In genomic region chr11:12725863-12726666, GRCh38 we compare ENCODE assay signal across 1 cellular context.
TF ChIP-seq lines count a peak whose summit lies in the region.

No MANE protein-coding gene starts in this region.

TF ChIP-seq in K562, 482 proteins besides CTCF, POLR2A, EP300 and RAD21 (continued from another document and continues in another):
- TF ChIP-seq CBX1 (IDR thresholded peaks at IDR 0.05; ENCODE audit: low read depth) = no peak
- no peak for TF ChIP-seq HDAC8 (tag; IDR thresholded peaks at IDR 0.05)
- TF ChIP-seq ADNP (tag; IDR thresholded peaks at IDR 0.05) = no peak
- TF ChIP-seq EZH2 (IDR thresholded peaks at IDR 0.05; ENCODE audit: borderline replicate concordance, low read depth, low read length) = no peak
- TF ChIP-seq PYGO2 (tag; IDR thresholded peaks at IDR 0.05) = no peak
- no peak for TF ChIP-seq ZNF79 (CRISPR knock-in tag; IDR thresholded peaks at IDR 0.05; ENCODE audit: low read depth)
- no peak for TF ChIP-seq RERE (CRISPR knock-in tag; IDR thresholded peaks at IDR 0.05; ENCODE audit: borderline replicate concordance)
- TF ChIP-seq ZBTB9 (CRISPR knock-in tag; IDR thresholded peaks at IDR 0.05) = no peak
- no peak for TF ChIP-seq GATAD2A (IDR thresholded peaks at IDR 0.05)
- TF ChIP-seq MTA1 (IDR thresholded peaks at IDR 0.05; ENCODE audit: borderline replicate concordance) = no peak
- no peak for TF ChIP-seq L3MBTL2 (IDR thresholded peaks at IDR 0.05)
- no peak for TF ChIP-seq ZNF134 (CRISPR knock-in tag; conservative IDR thresholded peaks at IDR 0.05)
- TF ChIP-seq LARP7 (IDR thresholded peaks at IDR 0.05) = no peak
- TF ChIP-seq ETS1 (conservative IDR thresholded peaks at IDR 0.05; ENCODE audit: control insufficient read depth, low read depth, low read length) = no peak
- no peak for TF ChIP-seq SNIP1 (IDR thresholded peaks at IDR 0.05; ENCODE audit: low read depth)
- TF ChIP-seq RAD51 (IDR thresholded peaks at IDR 0.05; ENCODE audit: borderline replicate concordance, low read depth) = no peak
- no peak for TF ChIP-seq ZKSCAN1 (IDR thresholded peaks at IDR 0.05; ENCODE audit: low read depth, low read length)
- TF ChIP-seq STAT5A (IDR thresholded peaks at IDR 0.05; ENCODE audit: borderline replicate concordance, low read length) = no peak
- TF ChIP-seq GTF2A2 (tag; IDR thresholded peaks at IDR 0.05) = no peak
- no peak for TF ChIP-seq XRCC3 (IDR thresholded peaks at IDR 0.05)
- no peak for TF ChIP-seq ZNF445 (CRISPR knock-in tag; IDR thresholded peaks at IDR 0.05; ENCODE audit: low read depth)
- no peak for TF ChIP-seq NCOA6 (IDR thresholded peaks at IDR 0.05)
- TF ChIP-seq PPARD (CRISPR knock-in tag; IDR thresholded peaks at IDR 0.05) = no peak
- no peak for TF ChIP-seq E2F5 (CRISPR knock-in tag; IDR thresholded peaks at IDR 0.05)
- no peak for TF ChIP-seq MCM5 (IDR thresholded peaks at IDR 0.05; ENCODE audit: low read depth)
- no peak for TF ChIP-seq ZBTB43 (CRISPR knock-in tag; IDR thresholded peaks at IDR 0.05)
- no peak for TF ChIP-seq NKRF (IDR thresholded peaks at IDR 0.05; ENCODE audit: borderline replicate concordance)
- no peak for TF ChIP-seq RHOXF2B (CRISPR knock-in tag; conservative IDR thresholded peaks at IDR 0.05)
- peak; percentile 68 for TF ChIP-seq NFE2 (IDR thresholded peaks at IDR 0.05; ENCODE audit: low read depth)
- no peak for TF ChIP-seq ZNF282 (CRISPR knock-in tag; IDR thresholded peaks at IDR 0.05)
- TF ChIP-seq HMG20B (CRISPR knock-in tag; IDR thresholded peaks at IDR 0.05) = no peak
- TF ChIP-seq SRF (CRISPR knock-in tag; IDR thresholded peaks at IDR 0.05) = no peak
- TF ChIP-seq SAFB2 (IDR thresholded peaks at IDR 0.05; ENCODE audit: borderline replicate concordance, low read depth, low read length, severe bottlenecking) = no peak
- no peak for TF ChIP-seq HNRNPLL (IDR thresholded peaks at IDR 0.05; ENCODE audit: low read depth, low read length, poor library complexity, severe bottlenecking)
- no peak for TF ChIP-seq ETS2 (tag; IDR thresholded peaks at IDR 0.05; ENCODE audit: borderline replicate concordance, poor library complexity, severe bottlenecking)
- TF ChIP-seq ATF1 (CRISPR knock-in tag; IDR thresholded peaks at IDR 0.05) = no peak
- TF ChIP-seq ATF1 (tag; IDR thresholded peaks at IDR 0.05) = 0 out of 2 replicates have a peak, but pooled peaks have one; percentile 32
- TF ChIP-seq ATF2 (CRISPR knock-in tag; IDR thresholded peaks at IDR 0.05) = no peak
- TF ChIP-seq SMAD4 (CRISPR knock-in tag; conservative IDR thresholded peaks at IDR 0.05) = no peak
- TF ChIP-seq GABPA (tag; conservative IDR thresholded peaks at IDR 0.05; ENCODE audit: low read depth) = no peak
- TF ChIP-seq SMAD3 (CRISPR knock-in tag; conservative IDR thresholded peaks at IDR 0.05) = no peak
- TF ChIP-seq MYNN (IDR thresholded peaks at IDR 0.05) = 0 out of 2 replicates have a peak, but pooled peaks have one; percentile 22
- no peak for TF ChIP-seq MYNN (CRISPR knock-in tag; IDR thresholded peaks at IDR 0.05)
- TF ChIP-seq KAT7 (CRISPR knock-in tag; IDR thresholded peaks at IDR 0.05; ENCODE audit: borderline replicate concordance) = no peak
- TF ChIP-seq RBM22 (IDR thresholded peaks at IDR 0.05; ENCODE audit: low read depth, low read length, poor library complexity, severe bottlenecking) = no peak
- TF ChIP-seq AFF1 (IDR thresholded peaks at IDR 0.05; ENCODE audit: low read depth in 1 of 2, partially characterized antibody in 2 of 2) = no peak
- TF ChIP-seq SMARCA4 (IDR thresholded peaks at IDR 0.05) = peak; percentile 65
- TF ChIP-seq MTF1 (CRISPR knock-in tag; IDR thresholded peaks at IDR 0.05; ENCODE audit: borderline replicate concordance) = no peak
- no peak for TF ChIP-seq HIVEP1 (CRISPR knock-in tag; IDR thresholded peaks at IDR 0.05)
- TF ChIP-seq ELK3 (CRISPR knock-in tag; IDR thresholded peaks at IDR 0.05) = no peak
- no peak for TF ChIP-seq CREB1 (IDR thresholded peaks at IDR 0.05)
- TF ChIP-seq CREB1 (CRISPR knock-in tag; IDR thresholded peaks at IDR 0.05) = no peak
- no peak for TF ChIP-seq ZNF239 (CRISPR knock-in tag; IDR thresholded peaks at IDR 0.05)
- no peak for TF ChIP-seq NR1H2 (CRISPR knock-in tag; IDR thresholded peaks at IDR 0.05)
- TF ChIP-seq CCNT2 (IDR thresholded peaks at IDR 0.05; ENCODE audit: borderline replicate concordance, extremely low read depth, insufficient read length, low read depth, low read length) = no peak
- TF ChIP-seq ZNF316 (IDR thresholded peaks at IDR 0.05) = no peak
- TF ChIP-seq NR3C1 (CRISPR knock-in tag; IDR thresholded peaks at IDR 0.05) = no peak
